Comparison of ENCODE assay signal across 8 cellular contexts in genomic region chr1:231091853-231092301, GRCh38.
DNase-seq lines count a peak whose midpoint lies in the region; ATAC-seq and FAIRE-seq lines count a peak whose summit lies in the region.

No MANE protein-coding gene starts in this region.

- no peak for ATAC-seq in GM19397 (IDR thresholded peaks at IDR 0.05; ENCODE audit: unreplicated experiment)

- DNase-seq in SHP77 (lab: John Stamatoyannopoulos, UW) (peak; percentile 24 to 55), SHP77 treated with DMSO at 0.1 percent for 48 hours (lab: John Stamatoyannopoulos, UW) (no peak), NCI-H774 (lab: John Stamatoyannopoulos, UW) (peak; percentile 31), kidney tubule cell (ENCODE audit: low spot score) (peak; percentile 20), urothelium cell line (ENCODE audit: low spot score) (peak; percentile 13), NCI-H2081 (lab: John Stamatoyannopoulos, UW) (no peak)
- DNase-seq in activated T-cell treated with anti-CD3 and anti-CD28 coated beads, Interleukin-2, amount 50 U/mL, for 48 hours = peak; percentile 58 to 60

- FAIRE-seq in urothelium cell line (lab: Jason Lieb, UNC) = no peak

Comparison
In these comparisons a context has a peak if more than half of its experiments do, and no peak if none do; other contexts are left out.
1. DNase-seq: peak in SHP77 (2 of 2), NCI-H774 (single experiment), activated T-cell treated with anti-CD3 and anti-CD28 coated beads, Interleukin-2, amount 50 U/mL, for 48 hours (2 of 2), kidney tubule cell (single experiment) and urothelium cell line (single experiment); none in SHP77 treated with DMSO at 0.1 percent for 48 hours (single experiment) and NCI-H2081 (0 of 2).